ENCODE assay signal across 25 cellular contexts in the genomic region with DNA sequence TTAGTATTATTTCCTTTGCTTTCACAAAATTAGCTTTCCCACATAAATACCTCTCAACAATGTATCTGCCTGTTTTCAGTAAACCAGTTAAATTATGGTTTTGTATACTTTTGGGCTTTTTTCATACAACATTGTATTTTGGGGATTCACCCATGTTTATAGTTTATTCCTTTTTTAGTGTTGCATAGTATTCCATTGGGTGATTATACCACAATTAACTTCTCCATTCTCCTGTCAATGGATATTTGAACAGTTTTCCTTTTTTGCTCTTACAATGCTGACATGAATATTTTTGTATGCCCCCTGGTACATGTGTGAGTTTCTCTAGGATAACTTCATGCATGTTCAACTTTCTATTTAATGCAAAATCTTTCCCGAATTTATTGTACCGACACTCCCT.
"Had no signal": no experiment of that assay in that cellular context is flagged by ENCODE, and none has a peak within 500 bp of the region (broad histone marks: within the 10 kb centered on the region; RNA-seq: fewer than 3 reads in every experiment).

No MANE protein-coding gene starts in this region.

- DNase-seq: occipital lobe; ovary; posterior cingulate gyrus; psoas muscle; right cardiac atrium; right lobe of liver; sigmoid colon; small intestine; stimulated activated CD4-positive, alpha-beta T cell treated with anti-CD3 and anti-CD28 coated beads, Interleukin-15, amount 100 ng/mL, for 24 hours; stimulated activated CD4-positive, alpha-beta T cell treated with anti-CD3 and anti-CD28 coated beads, Interleukin-2, amount 100 ng/mL, for 24 hours; stimulated activated CD4-positive, alpha-beta T cell treated with anti-CD3 and anti-CD28 coated beads, Interleukin-2, amount 100 ng/mL, for 48 hours; stimulated activated CD4-positive, alpha-beta T cell treated with anti-CD3 and anti-CD28 coated beads, Interleukin-4, amount 100 ng/mL, for 24 hours; stimulated activated naive B cell treated with anti-CD40 and anti-IgM and Interleukin-4, amounts not matched to agents 10 μg/mL and 1 μg/mL and 100 μg/mL, for 72 hours; stimulated activated naive CD4-positive, alpha-beta T cell treated with Interleukin-2 at 50 U/mL for 16 hours; stomach; thyroid gland; trophoblast cell; upper lobe of left lung had no signal

- ATAC-seq: psoas muscle; right cardiac atrium; right lobe of liver; stimulated activated effector memory CD8-positive, alpha-beta T cell treated with anti-CD3 and anti-CD28 coated beads, Interleukin-12 subunit alpha, Interleukin-12 subunit beta, amount 100 ng/mL, for 72 hours; stimulated activated naive B cell treated with anti-CD40 and anti-IgM and Interleukin-4, amounts not matched to agents 10 μg/mL and 1 μg/mL and 100 μg/mL, for 72 hours had no signal

- H2AFZ ChIP-seq: neural progenitor cell, parathyroid adenoma had no signal

- H3K36me3 ChIP-seq: neural progenitor cell, ovary, right lobe of liver, thoracic aorta, vagina had no signal

- H3K9ac ChIP-seq: neural progenitor cell, parathyroid adenoma had no signal

- H3K4me1 ChIP-seq: neural progenitor cell, parathyroid adenoma, psoas muscle, right lobe of liver, sigmoid colon, stomach, thyroid gland, tibial nerve, upper lobe of left lung, vagina had no signal

- H3K4me2 ChIP-seq: neural progenitor cell had no signal

- FAIRE-seq: small intestine, urothelium cell line had no signal

- H3K27me3 ChIP-seq: neural progenitor cell, ovary, right lobe of liver, sigmoid colon, stomach, thyroid gland, tibial nerve, upper lobe of left lung, vagina had no signal

- H3K9me3 ChIP-seq: ovary, psoas muscle, right lobe of liver, sigmoid colon, stomach, thoracic aorta, thyroid gland, tibial nerve, upper lobe of left lung, vagina had no signal

- H3K79me2 ChIP-seq: parathyroid adenoma had no signal

- H3K27ac ChIP-seq: neural progenitor cell, ovary, parathyroid adenoma, psoas muscle, right lobe of liver, sigmoid colon, stomach, thoracic aorta, thyroid gland, tibial nerve, upper lobe of left lung, vagina had no signal

- H3K4me3 ChIP-seq: neural progenitor cell, ovary, psoas muscle, right lobe of liver, sigmoid colon, stomach, thoracic aorta, thyroid gland, tibial nerve, upper lobe of left lung, vagina had no signal
